Comparison of ENCODE assay signal across 2 cellular contexts in genomic region chr2:101351207-101351606, GRCh38.
TF ChIP-seq lines count a peak whose summit lies in the region.

No MANE protein-coding gene starts in this region.

TF ChIP-seq in H1, 55 proteins besides CTCF, POLR2A, EP300 and RAD21:
- TF ChIP-seq RNF2 (IDR thresholded peaks at IDR 0.05; ENCODE audit: borderline replicate concordance, low read depth, low read length, missing control alignments, poor library complexity, severe bottlenecking) (no peak), CBX5 (IDR thresholded peaks at IDR 0.05; ENCODE audit: low read depth, low read length) (no peak), KDM5A (IDR thresholded peaks at IDR 0.05; ENCODE audit: low read length) (no peak), CHD2 (IDR thresholded peaks at IDR 0.05; ENCODE audit: low read length) (no peak)

TF ChIP-seq in HepG2, 621 proteins besides CTCF, POLR2A, EP300 and RAD21:
- TF ChIP-seq CBX2 (IDR thresholded peaks at IDR 0.05; ENCODE audit: low read depth, low read length), result no peak
- TF ChIP-seq CBX2 (CRISPR knock-in tag; IDR thresholded peaks at IDR 0.05; ENCODE audit: low read depth), result no peak
- TF ChIP-seq PRPF4 (IDR thresholded peaks at IDR 0.05; ENCODE audit: low read depth, low read length, poor library complexity, severe bottlenecking), result no peak
- no peak for TF ChIP-seq DMAP1 (CRISPR knock-in tag; IDR thresholded peaks at IDR 0.05)
- no peak for TF ChIP-seq ATF7-NPFF (CRISPR knock-in tag; IDR thresholded peaks at IDR 0.05; ENCODE audit: low read depth)
- no peak for TF ChIP-seq AHDC1 (CRISPR knock-in tag; IDR thresholded peaks at IDR 0.05; ENCODE audit: borderline replicate concordance)
- no peak for TF ChIP-seq FOXC1 (CRISPR knock-in tag; IDR thresholded peaks at IDR 0.05; ENCODE audit: borderline replicate concordance)
- TF ChIP-seq ERF (CRISPR knock-in tag; IDR thresholded peaks at IDR 0.05), result no peak
- no peak for TF ChIP-seq HHEX (CRISPR knock-in tag; IDR thresholded peaks at IDR 0.05)
- TF ChIP-seq ZNF260 (CRISPR knock-in tag; IDR thresholded peaks at IDR 0.05; ENCODE audit: borderline replicate concordance, low read depth), result no peak
- no peak for TF ChIP-seq TBL1XR1 (IDR thresholded peaks at IDR 0.05; ENCODE audit: borderline replicate concordance, low read length, partially characterized antibody)
- no peak for TF ChIP-seq DPF2 (CRISPR knock-in tag; IDR thresholded peaks at IDR 0.05; ENCODE audit: borderline replicate concordance, low read depth)
- TF ChIP-seq TRAFD1 (CRISPR knock-in tag; IDR thresholded peaks at IDR 0.05; ENCODE audit: borderline replicate concordance), result no peak
